24 cellular contexts compared by ENCODE assay signal in genomic region chr19:15864824-15865223, GRCh38. TPM values are rescaled to one million over a fixed set of nuclear protein-coding genes. Genes with fewer than 3 reads are reported as not detected.
"Had no signal": no experiment of that assay in that cellular context is flagged by ENCODE, and none has a peak within 500 bp of the region (broad histone marks: within the 10 kb centered on the region; RNA-seq: fewer than 3 reads in every experiment).

No MANE protein-coding gene starts in this region.

- H3K9me3 ChIP-seq: psoas muscle, right lobe of liver, thoracic aorta had no signal

- H3K27ac ChIP-seq: dorsolateral prefrontal cortex, hepatocyte, parathyroid adenoma, psoas muscle, right lobe of liver, thoracic aorta had no signal

- H3K4me1 ChIP-seq: parathyroid adenoma, psoas muscle had no signal

- H3K27me3 ChIP-seq: hepatocyte, right lobe of liver had no signal

- H3K4me3 ChIP-seq: dorsolateral prefrontal cortex, hepatocyte, lung, psoas muscle, right lobe of liver, thoracic aorta had no signal

- DNase-seq: cortex of kidney; dorsolateral prefrontal cortex; effector CD8-positive, alpha-beta T cell; foreskin melanocyte; head of caudate nucleus; left colon; left ventricle myocardium superior; mesenchymal stem cell; midbrain; nephron progenitor cell; psoas muscle; retina; right lobe of liver; stimulated activated CD4-positive, alpha-beta T cell treated with anti-CD3 and anti-CD28 coated beads, Interleukin-15, amount 100 ng/mL, for 24 hours; stimulated activated CD4-positive, alpha-beta T cell treated with anti-CD3 and anti-CD28 coated beads, Interleukin-1b, Interleukin-23, amount 100 ng/mL, for 48 hours; stimulated activated CD4-positive, alpha-beta T cell treated with anti-CD3 and anti-CD28 coated beads, Interleukin-4, amount 100 ng/mL, for 24 hours; trophoblast cell had no signal

- H3K36me3 ChIP-seq: right lobe of liver, thoracic aorta had no signal

RNA-seq across cellular contexts. Expression of gene CYP4F2, which starts 33.0 kb away (rescaled TPM):
- total RNA-seq: hepatocyte, kidney epithelial cell, left ventricle myocardium superior, omental fat pad, psoas muscle, thoracic aorta, urinary bladder had no signal
- polyA plus RNA-seq: hepatocyte, lung had no signal

RNA-seq across cellular contexts. Expression of gene OR10H1, which starts 49.4 kb away (rescaled TPM):
- total RNA-seq: hepatocyte, kidney epithelial cell, left ventricle myocardium superior, lung, omental fat pad, psoas muscle, right lobe of liver, thoracic aorta had no signal
- polyA plus RNA-seq: hepatocyte, lung, psoas muscle, urinary bladder had no signal
